Comparison of ENCODE assay signal across 1 cellular context in the genomic region with DNA sequence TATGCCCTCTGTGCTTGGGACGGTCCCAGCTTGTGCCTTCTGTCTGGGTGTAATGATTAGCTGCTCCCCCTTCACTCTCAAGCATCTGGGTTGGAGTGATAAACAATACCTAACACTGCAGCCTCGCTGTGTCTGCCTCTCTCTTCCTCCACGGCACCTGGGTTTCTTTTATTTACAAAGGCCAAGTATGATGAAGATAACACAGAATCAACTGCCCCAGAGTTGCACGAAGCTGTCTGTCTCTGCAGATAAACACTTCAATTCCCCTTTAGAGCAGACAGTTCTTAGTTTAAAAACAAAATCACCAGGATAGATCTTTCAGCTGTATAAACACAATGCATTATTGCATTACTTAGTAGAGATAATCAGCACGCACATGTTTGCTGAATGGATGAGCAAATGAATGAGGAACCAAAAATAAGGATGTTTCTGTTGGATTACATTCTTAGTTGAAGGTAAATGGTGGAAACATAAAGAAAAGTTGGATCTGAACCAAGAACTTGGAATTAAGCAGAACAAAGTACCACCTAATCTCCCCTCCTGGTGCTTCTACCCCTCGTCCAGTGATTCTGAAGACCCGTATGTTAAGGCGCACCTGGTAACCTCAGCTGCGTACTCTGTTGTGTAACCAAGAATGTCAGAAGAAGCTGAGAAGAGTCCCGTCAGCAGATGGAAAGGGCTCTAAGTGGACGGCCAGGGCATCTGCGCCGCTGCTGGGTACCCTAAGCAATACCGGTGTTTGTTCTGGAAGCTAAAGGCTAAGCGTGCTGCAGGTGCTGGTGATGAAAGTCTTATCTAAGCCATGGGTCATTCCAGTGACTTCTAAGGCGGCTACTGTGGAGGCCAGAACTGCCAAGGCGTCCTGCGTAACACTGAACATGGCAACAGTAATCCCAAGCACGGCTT.
TF ChIP-seq lines count a peak whose summit lies in the region.

No MANE protein-coding gene starts in this region.

TF ChIP-seq in K562, 482 proteins besides CTCF, POLR2A, EP300 and RAD21 (continued from another document and continues in another):
- peak; percentile 94 for TF ChIP-seq CCNT2 (IDR thresholded peaks at IDR 0.05; ENCODE audit: borderline replicate concordance, extremely low read depth, insufficient read length, low read depth, low read length)
- peak; percentile 100 for TF ChIP-seq TAL1 (IDR thresholded peaks at IDR 0.05)
- peak; percentile 75 for TF ChIP-seq PKNOX1 (IDR thresholded peaks at IDR 0.05)
- TF ChIP-seq NUFIP1 (IDR thresholded peaks at IDR 0.05; ENCODE audit: partially characterized antibody) = no peak
- no peak for TF ChIP-seq ZNF407 (IDR thresholded peaks at IDR 0.05; ENCODE audit: low read depth)
- TF ChIP-seq ARNT (IDR thresholded peaks at IDR 0.05) = peak; percentile 98 to 99; a peak in 3 of 4 replicates
- TF ChIP-seq WHSC1 (IDR thresholded peaks at IDR 0.05; ENCODE audit: low read length) = no peak
- TF ChIP-seq CBX2 (IDR thresholded peaks at IDR 0.05; ENCODE audit: insufficient read depth, low read length, poor library complexity, severe bottlenecking) = no peak
- no peak for TF ChIP-seq ZKSCAN3 (CRISPR knock-in tag; IDR thresholded peaks at IDR 0.05)
- TF ChIP-seq PPARD (CRISPR knock-in tag; IDR thresholded peaks at IDR 0.05) = no peak
- TF ChIP-seq THRAP3 (IDR thresholded peaks at IDR 0.05; ENCODE audit: borderline replicate concordance) = no peak
- peak; percentile 100 for TF ChIP-seq CBFA2T2 (conservative IDR thresholded peaks at IDR 0.05)
- TF ChIP-seq SP2 (IDR thresholded peaks at IDR 0.05; ENCODE audit: extremely low read depth, low read depth, low read length, poor library complexity, severe bottlenecking) = no peak
- TF ChIP-seq, protein P1, sequence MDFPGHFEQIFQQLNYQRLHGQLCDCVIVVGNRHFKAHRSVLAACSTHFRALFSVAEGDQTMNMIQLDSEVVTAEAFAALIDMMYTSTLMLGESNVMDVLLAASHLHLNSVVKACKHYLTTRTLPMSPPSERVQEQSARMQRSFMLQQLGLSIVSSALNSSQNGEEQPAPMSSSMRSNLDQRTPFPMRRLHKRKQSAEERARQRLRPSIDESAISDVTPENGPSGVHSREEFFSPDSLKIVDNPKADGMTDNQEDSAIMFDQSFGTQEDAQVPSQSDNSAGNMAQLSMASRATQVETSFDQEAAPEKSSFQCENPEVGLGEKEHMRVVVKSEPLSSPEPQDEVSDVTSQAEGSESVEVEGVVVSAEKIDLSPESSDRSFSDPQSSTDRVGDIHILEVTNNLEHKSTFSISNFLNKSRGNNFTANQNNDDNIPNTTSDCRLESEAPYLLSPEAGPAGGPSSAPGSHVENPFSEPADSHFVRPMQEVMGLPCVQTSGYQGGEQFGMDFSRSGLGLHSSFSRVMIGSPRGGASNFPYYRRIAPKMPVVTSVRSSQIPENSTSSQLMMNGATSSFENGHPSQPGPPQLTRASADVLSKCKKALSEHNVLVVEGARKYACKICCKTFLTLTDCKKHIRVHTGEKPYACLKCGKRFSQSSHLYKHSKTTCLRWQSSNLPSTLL (IDR thresholded peaks at IDR 0.05) = no peak
- no peak for TF ChIP-seq SIRT6 (IDR thresholded peaks at IDR 0.05; ENCODE audit: low read depth, low read length)
- peak; percentile 71; the same call in 1 of the 2 replicates for TF ChIP-seq CUX1 (CRISPR knock-in tag; IDR thresholded peaks at IDR 0.05)
- no peak for TF ChIP-seq ZNF778 (CRISPR knock-in tag; IDR thresholded peaks at IDR 0.05)
- no peak for TF ChIP-seq NFYB (IDR thresholded peaks at IDR 0.05; ENCODE audit: extremely low read depth, insufficient read length)
- TF ChIP-seq, protein P2, sequence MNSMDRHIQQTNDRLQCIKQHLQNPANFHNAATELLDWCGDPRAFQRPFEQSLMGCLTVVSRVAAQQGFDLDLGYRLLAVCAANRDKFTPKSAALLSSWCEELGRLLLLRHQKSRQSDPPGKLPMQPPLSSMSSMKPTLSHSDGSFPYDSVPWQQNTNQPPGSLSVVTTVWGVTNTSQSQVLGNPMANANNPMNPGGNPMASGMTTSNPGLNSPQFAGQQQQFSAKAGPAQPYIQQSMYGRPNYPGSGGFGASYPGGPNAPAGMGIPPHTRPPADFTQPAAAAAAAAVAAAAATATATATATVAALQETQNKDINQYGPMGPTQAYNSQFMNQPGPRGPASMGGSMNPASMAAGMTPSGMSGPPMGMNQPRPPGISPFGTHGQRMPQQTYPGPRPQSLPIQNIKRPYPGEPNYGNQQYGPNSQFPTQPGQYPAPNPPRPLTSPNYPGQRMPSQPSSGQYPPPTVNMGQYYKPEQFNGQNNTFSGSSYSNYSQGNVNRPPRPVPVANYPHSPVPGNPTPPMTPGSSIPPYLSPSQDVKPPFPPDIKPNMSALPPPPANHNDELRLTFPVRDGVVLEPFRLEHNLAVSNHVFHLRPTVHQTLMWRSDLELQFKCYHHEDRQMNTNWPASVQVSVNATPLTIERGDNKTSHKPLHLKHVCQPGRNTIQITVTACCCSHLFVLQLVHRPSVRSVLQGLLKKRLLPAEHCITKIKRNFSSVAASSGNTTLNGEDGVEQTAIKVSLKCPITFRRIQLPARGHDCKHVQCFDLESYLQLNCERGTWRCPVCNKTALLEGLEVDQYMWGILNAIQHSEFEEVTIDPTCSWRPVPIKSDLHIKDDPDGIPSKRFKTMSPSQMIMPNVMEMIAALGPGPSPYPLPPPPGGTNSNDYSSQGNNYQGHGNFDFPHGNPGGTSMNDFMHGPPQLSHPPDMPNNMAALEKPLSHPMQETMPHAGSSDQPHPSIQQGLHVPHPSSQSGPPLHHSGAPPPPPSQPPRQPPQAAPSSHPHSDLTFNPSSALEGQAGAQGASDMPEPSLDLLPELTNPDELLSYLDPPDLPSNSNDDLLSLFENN (IDR thresholded peaks at IDR 0.05; ENCODE audit: low read depth in 2 of 2, low read length in 2 of 2) = peak in 1 of 2 experiments; percentile 99; a peak in 2 of 4 replicates
- TF ChIP-seq CC2D1A (IDR thresholded peaks at IDR 0.05) = peak; percentile 100
- peak; percentile 93 for TF ChIP-seq ATF7 (IDR thresholded peaks at IDR 0.05)
- no peak for TF ChIP-seq IFI16 (CRISPR knock-in tag; IDR thresholded peaks at IDR 0.05)
- TF ChIP-seq, protein P3, sequence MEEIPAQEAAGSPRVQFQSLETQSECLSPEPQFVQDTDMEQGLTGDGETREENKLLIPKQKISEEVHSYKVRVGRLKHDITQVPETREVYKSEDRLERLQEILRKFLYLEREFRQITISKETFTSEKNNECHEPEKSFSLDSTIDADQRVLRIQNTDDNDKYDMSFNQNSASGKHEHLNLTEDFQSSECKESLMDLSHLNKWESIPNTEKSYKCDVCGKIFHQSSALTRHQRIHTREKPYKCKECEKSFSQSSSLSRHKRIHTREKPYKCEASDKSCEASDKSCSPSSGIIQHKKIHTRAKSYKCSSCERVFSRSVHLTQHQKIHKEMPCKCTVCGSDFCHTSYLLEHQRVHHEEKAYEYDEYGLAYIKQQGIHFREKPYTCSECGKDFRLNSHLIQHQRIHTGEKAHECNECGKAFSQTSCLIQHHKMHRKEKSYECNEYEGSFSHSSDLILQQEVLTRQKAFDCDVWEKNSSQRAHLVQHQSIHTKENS (CRISPR knock-in tag; IDR thresholded peaks at IDR 0.05) = no peak
- TF ChIP-seq BACH1 (tag; IDR thresholded peaks at IDR 0.05) = peak; percentile 82; the same call in 1 of the 2 replicates
- peak; percentile 81; the same call in 1 of the 2 replicates for TF ChIP-seq KAT7 (CRISPR knock-in tag; IDR thresholded peaks at IDR 0.05; ENCODE audit: borderline replicate concordance)
- no peak for TF ChIP-seq TAF15 (IDR thresholded peaks at IDR 0.05; ENCODE audit: low read depth, low read length)
- peak; percentile 95 for TF ChIP-seq BCL6 (CRISPR knock-in tag; IDR thresholded peaks at IDR 0.05)
- TF ChIP-seq BMI1 (IDR thresholded peaks at IDR 0.05; ENCODE audit: low read length) = no peak
- TF ChIP-seq ZBTB1 (CRISPR knock-in tag; IDR thresholded peaks at IDR 0.05; ENCODE audit: borderline replicate concordance, low read depth) = no peak
- peak; percentile 98 for TF ChIP-seq ZNF79 (CRISPR knock-in tag; IDR thresholded peaks at IDR 0.05; ENCODE audit: low read depth)
- TF ChIP-seq ZNF175 (CRISPR knock-in tag; IDR thresholded peaks at IDR 0.05; ENCODE audit: low read depth) = peak; percentile 98
- TF ChIP-seq HDGF (IDR thresholded peaks at IDR 0.05) = no peak
